Comparison of ENCODE assay signal across 27 cellular contexts in the genomic region with DNA sequence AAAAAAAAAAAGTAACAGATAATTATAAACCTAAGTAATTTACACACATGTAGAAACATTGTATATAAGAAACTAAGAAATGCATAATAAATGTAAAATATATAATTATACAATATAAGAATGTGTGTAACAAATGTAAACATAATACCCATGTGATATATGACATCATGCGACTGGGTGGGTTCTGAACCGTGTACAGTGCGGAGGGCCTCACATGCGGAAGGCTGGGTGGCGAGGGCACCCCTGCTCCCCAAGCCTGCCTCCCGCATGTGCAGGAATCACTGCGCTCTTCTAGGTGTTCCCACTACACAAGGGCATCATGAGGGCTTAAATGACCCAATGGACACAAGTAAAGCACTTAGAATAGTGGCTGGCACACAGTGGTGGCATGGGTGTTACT.
"Had no signal": no experiment of that assay in that cellular context is flagged by ENCODE, and none has a peak within 500 bp of the region (broad histone marks: within the 10 kb centered on the region; RNA-seq: fewer than 3 reads in every experiment).

No MANE protein-coding gene starts in this region.

- H3K4me3 Mint-ChIP-seq: activated CD4-positive, alpha-beta T cell treated with anti-CD3 and anti-CD28 coated beads for 36 hours; activated CD4-positive, alpha-beta T cell treated with anti-CD3 and anti-CD28 coated beads, Interleukin-2, amount 10 ng/mL, durations not matched to agents 24 days and 14 days; activated naive CD8-positive, alpha-beta T cell; activated T-cell treated with anti-CD3 and anti-CD28 coated beads, Interleukin-2, amount 50 U/mL, for 24 hours; activated T-cell treated with anti-CD3 and anti-CD28 coated beads, Interleukin-2, amount 50 U/mL, for 72 hours; central memory CD8-positive, alpha-beta T cell; dendritic cell treated with granulocyte-macrophage colony-stimulating factor and Interleukin-4, amounts not matched to agents 40 ng/mL and 50 ng/mL, for 4 days had no signal

- H3K27me3 Mint-ChIP-seq: activated CD4-positive, alpha-beta T cell treated with anti-CD3 and anti-CD28 coated beads for 36 hours; central memory CD8-positive, alpha-beta T cell; dendritic cell treated with granulocyte-macrophage colony-stimulating factor and Interleukin-4, amounts not matched to agents 40 ng/mL and 50 ng/mL, for 4 days had no signal

- H3K9me3 ChIP-seq: esophagus muscularis mucosa, gastrocnemius medialis had no signal

- H3K4me1 ChIP-seq: foreskin keratinocyte had no signal

- H3K9me3 Mint-ChIP-seq: activated CD4-positive, alpha-beta T cell treated with anti-CD3 and anti-CD28 coated beads, Interleukin-2, amount 10 ng/mL, durations not matched to agents 24 days and 14 days; activated T-cell treated with anti-CD3 and anti-CD28 coated beads, Interleukin-2, amount 50 U/mL, for 24 hours; central memory CD8-positive, alpha-beta T cell; dendritic cell treated with granulocyte-macrophage colony-stimulating factor and Interleukin-4, amounts not matched to agents 40 ng/mL and 50 ng/mL, for 4 days had no signal

- DNase-seq: activated CD4-positive, alpha-beta T cell treated with anti-CD3 and anti-CD28 coated beads for 36 hours; activated CD4-positive, CD25-positive, alpha-beta regulatory T cell; activated CD4-positive, CD25-positive, alpha-beta regulatory T cell treated with anti-CD3 and anti-CD28 coated beads, Interleukin-2, amount 50 U/mL, for 72 hours; activated CD8-positive, alpha-beta memory T cell treated with anti-CD3 and anti-CD28 coated beads, Interleukin-2, amount 50 U/mL, for 48 hours; activated effector memory CD4-positive, alpha-beta T cell treated with Interleukin-2 at 50 U/mL for 16 hours; activated gamma-delta T cell treated with Interleukin-2 at 50 U/mL for 16 hours; activated naive CD4-positive, alpha-beta T cell treated with anti-CD3 and anti-CD28 coated beads, Interleukin-2, amount 50 U/mL, for 16 hours; activated naive CD4-positive, alpha-beta T cell treated with Interleukin-2 at 50 U/mL for 16 hours; activated T-cell treated with anti-CD3 and anti-CD28 coated beads for 4 hours; activated T-cell treated with anti-CD3 and anti-CD28 coated beads, Interleukin-2, amount 50 U/mL, for 24 hours; activated T-cell treated with anti-CD3 and anti-CD28 coated beads, Interleukin-2, amount 50 U/mL, for 72 hours; amniotic stem cell; anterior cingulate cortex; brain microvascular endothelial cell; dorsolateral prefrontal cortex; effector memory CD4-positive, alpha-beta T cell; erythroblast; foreskin keratinocyte; gastrocnemius medialis; glutamatergic neuron; T-helper 2 cell had no signal

- H3K4me3 ChIP-seq: coronary artery, esophagus muscularis mucosa, gastrocnemius medialis had no signal

- H3K36me3 ChIP-seq: brain microvascular endothelial cell, gastrocnemius medialis had no signal

- H3K27me3 ChIP-seq: brain microvascular endothelial cell, dorsolateral prefrontal cortex, esophagus muscularis mucosa, foreskin keratinocyte, gastrocnemius medialis had no signal

- H3K36me3 Mint-ChIP-seq: activated naive CD8-positive, alpha-beta T cell had no signal

- H3K27ac ChIP-seq: brain microvascular endothelial cell, coronary artery, dorsolateral prefrontal cortex, esophagus muscularis mucosa, foreskin keratinocyte, gastrocnemius medialis had no signal

- H3K27ac Mint-ChIP-seq: activated CD4-positive, alpha-beta T cell treated with anti-CD3 and anti-CD28 coated beads for 36 hours; activated CD4-positive, alpha-beta T cell treated with anti-CD3 and anti-CD28 coated beads, Interleukin-2, amount 10 ng/mL, durations not matched to agents 24 days and 14 days; activated naive CD8-positive, alpha-beta T cell; activated T-cell treated with anti-CD3 and anti-CD28 coated beads, Interleukin-2, amount 50 U/mL, for 24 hours; activated T-cell treated with anti-CD3 and anti-CD28 coated beads, Interleukin-2, amount 50 U/mL, for 72 hours; dendritic cell treated with granulocyte-macrophage colony-stimulating factor and Interleukin-4, amounts not matched to agents 40 ng/mL and 50 ng/mL, for 4 days had no signal
